Comparison of ENCODE assay signal across 9 cellular contexts in the genomic region with DNA sequence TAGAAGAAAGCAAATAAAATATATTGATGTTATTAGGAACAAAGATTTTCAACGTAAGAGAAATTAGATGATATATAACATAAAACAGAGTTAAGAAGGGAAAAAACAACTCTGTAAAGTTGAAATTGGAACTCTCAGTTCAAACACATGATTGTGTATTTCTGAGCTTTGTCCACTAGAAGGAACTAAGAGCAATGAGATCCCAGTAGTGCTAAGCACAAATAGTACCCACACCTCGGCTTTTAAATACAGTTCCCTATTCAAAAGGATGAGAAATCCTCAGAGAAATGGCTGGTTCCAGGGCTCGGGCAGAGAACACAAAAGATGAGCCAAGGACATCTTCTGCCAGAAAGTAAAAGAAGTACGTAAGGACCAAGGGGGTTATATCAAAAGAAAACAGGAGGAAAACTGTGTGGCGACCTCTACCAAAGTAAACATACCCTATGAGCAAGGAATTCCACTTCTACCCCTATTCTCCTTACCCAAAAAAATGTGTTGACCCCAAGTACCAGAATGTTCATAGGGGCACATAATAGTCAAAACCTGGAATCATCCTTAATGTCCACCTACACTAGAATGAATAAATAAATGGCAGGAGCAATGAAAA.
A peak's percentile ranks its signal among the peaks of the same experiment; 100 is the strongest.
DNase-seq lines count a peak whose midpoint lies in the region; ATAC-seq and TF ChIP-seq lines count a peak whose summit lies in the region.
"Had no signal": no experiment of that assay in that cellular context is flagged by ENCODE, and none has a peak within 500 bp of the region (broad histone marks: within the 10 kb centered on the region; RNA-seq: fewer than 3 reads in every experiment).

No MANE protein-coding gene starts in this region.

- no peaks in the 10 kb centered on the region for H3F3A ChIP-seq in GM23338 (replicated peaks; ENCODE audit: low read depth)

- DNase-seq in GM23338 (ENCODE audit: low spot score) (peak; percentile 15), osteocyte (ENCODE audit: extremely low spot score, unreplicated experiment) (no peak), NCI-H1048 (lab: John Stamatoyannopoulos, UW) (no peak), SK-N-DZ (ENCODE audit: low spot score) (no peak)
- DNase-seq: activated B cell treated with CpG ODN at 0.5 μM for 24 hours, left cardiac atrium had no signal

- H2AFZ ChIP-seq in GM23338: no peak overlapping the region; the same call in 1 of the 2 replicates
- peak overlapping the region; percentile 61 for H2AFZ ChIP-seq in OCI-LY3 (ENCODE audit: low read depth, low read length)

- no peaks in the 10 kb centered on the region for H3K9me3 Mint-ChIP-seq in GM23338
- H3K9me3 Mint-ChIP-seq in osteocyte (ENCODE audit: unreplicated experiment): no peaks in the 10 kb centered on the region
- H3K9me3 Mint-ChIP-seq: activated B cell treated with CpG ODN at 0.5 μM for 24 hours had no signal

- H3K27ac ChIP-seq in GM23338 (ENCODE audit: low read depth) (no peak overlapping the region), OCI-LY3 (ENCODE audit: low read length) (no peak overlapping the region)

- ATAC-seq in GM23338: no peak
- no peak for ATAC-seq in HG03439 (IDR thresholded peaks at IDR 0.05; ENCODE audit: unreplicated experiment)
- ATAC-seq: left cardiac atrium had no signal

- H4K20me1 ChIP-seq in GM23338 (replicated peaks; ENCODE audit: insufficient read depth) (no peaks in the 10 kb centered on the region), OCI-LY3 (ENCODE audit: insufficient read depth, low read length) (no peaks in the 10 kb centered on the region)

- H3K27ac Mint-ChIP-seq in GM23338 (no peak overlapping the region), osteocyte (ENCODE audit: unreplicated experiment) (no peak overlapping the region)
- H3K27ac Mint-ChIP-seq: activated B cell treated with CpG ODN at 0.5 μM for 24 hours had no signal

- H3K9me3 ChIP-seq in OCI-LY3 (ENCODE audit: insufficient read depth, low read length) (no peaks in the 10 kb centered on the region), endocrine pancreas (ENCODE audit: control insufficient read depth, low read length) (no peaks in the 10 kb centered on the region)

- H3K4me3 ChIP-seq in GM23338 (no peak overlapping the region), OCI-LY3 (ENCODE audit: low read length) (peak overlapping the region; percentile 63), endocrine pancreas (ENCODE audit: control insufficient read depth, insufficient read depth, low read length) (peak overlapping the region; percentile 25)

- no peaks in the 10 kb centered on the region for H3K36me3 Mint-ChIP-seq in GM23338 (ENCODE audit: low read depth)
- no peaks in the 10 kb centered on the region for H3K36me3 Mint-ChIP-seq in osteocyte (ENCODE audit: unreplicated experiment)

- H3K36me3 ChIP-seq in GM23338 (ENCODE audit: insufficient read depth) (no peaks in the 10 kb centered on the region), OCI-LY3 (replicated peaks; ENCODE audit: low read depth, low read length) (no peaks in the 10 kb centered on the region), endocrine pancreas (ENCODE audit: control insufficient read depth, insufficient read depth, low read length) (no peaks in the 10 kb centered on the region)

- H3K4me1 Mint-ChIP-seq in GM23338 (0 out of 3 replicates have a peak, but pooled peaks cover 2% of the 10 kb centered on the region), osteocyte (ENCODE audit: unreplicated experiment) (peaks cover 4% of the 10 kb centered on the region)
- H3K4me1 Mint-ChIP-seq: activated B cell treated with CpG ODN at 0.5 μM for 24 hours had no signal

- H3K9ac ChIP-seq in OCI-LY3 (ENCODE audit: low read length) (no peak overlapping the region), endocrine pancreas (ENCODE audit: control insufficient read depth, insufficient read depth, low read length) (no peak overlapping the region)

- TF ChIP-seq CTCF in GM23338 (conservative IDR thresholded peaks at IDR 0.05; ENCODE audit: low read depth in 2 of 2): peak in 1 of 2 experiments; percentile 43; a peak in 3 of 4 replicates
- TF ChIP-seq CTCF in OCI-LY3 (IDR thresholded peaks at IDR 0.05; ENCODE audit: low read depth, low read length): peak; percentile 43
- TF ChIP-seq CTCF in osteocyte (IDR thresholded peaks at IDR 0.05): peak; percentile 49

- no peaks in the 10 kb centered on the region for H3K9me2 ChIP-seq in GM23338 (ENCODE audit: insufficient read depth)

- H3K4me3 Mint-ChIP-seq in GM23338 (no peak overlapping the region), osteocyte (ENCODE audit: unreplicated experiment) (no peak overlapping the region)
- H3K4me3 Mint-ChIP-seq: activated B cell treated with CpG ODN at 0.5 μM for 24 hours had no signal

- H3K27me3 ChIP-seq in GM23338 (ENCODE audit: insufficient read depth): no peaks in the 10 kb centered on the region
- peaks cover 4% of the 10 kb centered on the region; the same call in 1 of the 2 replicates for H3K27me3 ChIP-seq in OCI-LY3 (ENCODE audit: low read depth, low read length)
- no peaks in the 10 kb centered on the region for H3K27me3 ChIP-seq in endocrine pancreas (ENCODE audit: control insufficient read depth, insufficient read depth, low read length)

- H3K79me2 ChIP-seq in GM23338 (replicated peaks; ENCODE audit: insufficient read depth) (no peaks in the 10 kb centered on the region), OCI-LY3 (ENCODE audit: low read length) (no peaks in the 10 kb centered on the region)

- no peaks in the 10 kb centered on the region for H3K4me1 ChIP-seq in GM23338 (ENCODE audit: insufficient read depth)
- peaks cover 5% of the 10 kb centered on the region; the same call in 1 of the 2 replicates for H3K4me1 ChIP-seq in OCI-LY3 (ENCODE audit: low read length)
- H3K4me1 ChIP-seq in endocrine pancreas (ENCODE audit: control insufficient read depth, insufficient read depth, low read length): no peaks in the 10 kb centered on the region

- H3K4me2 ChIP-seq in GM23338 (no peak overlapping the region), OCI-LY3 (ENCODE audit: low read length) (peak overlapping the region; percentile 63)

- H3K27me3 Mint-ChIP-seq in GM23338 (ENCODE audit: insufficient read depth, low read depth, poor library complexity): peaks cover 9% of the 10 kb centered on the region
- peaks cover 19% of the 10 kb centered on the region for H3K27me3 Mint-ChIP-seq in osteocyte (ENCODE audit: unreplicated experiment)

TF ChIP-seq in GM23338, 12 proteins besides CTCF, POLR2A, EP300 and RAD21:
- TF ChIP-seq POLR2AphosphoS5 (IDR thresholded peaks at IDR 0.05; ENCODE audit: low read depth): no peak
- no peak for TF ChIP-seq EZH2phosphoT487 (IDR thresholded peaks at IDR 0.05; ENCODE audit: unreplicated experiment)
- TF ChIP-seq ETS1 (IDR thresholded peaks at IDR 0.05): no peak
- no peak for TF ChIP-seq CREB1 (CRISPR knock-in tag; IDR thresholded peaks at IDR 0.05; ENCODE audit: low read depth)
- no peak for TF ChIP-seq EZH2 (IDR thresholded peaks at IDR 0.05; ENCODE audit: low read depth, unreplicated experiment)
- no peak for TF ChIP-seq ZNF331 (CRISPR knock-in tag; IDR thresholded peaks at IDR 0.05; ENCODE audit: low read depth)
- TF ChIP-seq, protein P1, sequence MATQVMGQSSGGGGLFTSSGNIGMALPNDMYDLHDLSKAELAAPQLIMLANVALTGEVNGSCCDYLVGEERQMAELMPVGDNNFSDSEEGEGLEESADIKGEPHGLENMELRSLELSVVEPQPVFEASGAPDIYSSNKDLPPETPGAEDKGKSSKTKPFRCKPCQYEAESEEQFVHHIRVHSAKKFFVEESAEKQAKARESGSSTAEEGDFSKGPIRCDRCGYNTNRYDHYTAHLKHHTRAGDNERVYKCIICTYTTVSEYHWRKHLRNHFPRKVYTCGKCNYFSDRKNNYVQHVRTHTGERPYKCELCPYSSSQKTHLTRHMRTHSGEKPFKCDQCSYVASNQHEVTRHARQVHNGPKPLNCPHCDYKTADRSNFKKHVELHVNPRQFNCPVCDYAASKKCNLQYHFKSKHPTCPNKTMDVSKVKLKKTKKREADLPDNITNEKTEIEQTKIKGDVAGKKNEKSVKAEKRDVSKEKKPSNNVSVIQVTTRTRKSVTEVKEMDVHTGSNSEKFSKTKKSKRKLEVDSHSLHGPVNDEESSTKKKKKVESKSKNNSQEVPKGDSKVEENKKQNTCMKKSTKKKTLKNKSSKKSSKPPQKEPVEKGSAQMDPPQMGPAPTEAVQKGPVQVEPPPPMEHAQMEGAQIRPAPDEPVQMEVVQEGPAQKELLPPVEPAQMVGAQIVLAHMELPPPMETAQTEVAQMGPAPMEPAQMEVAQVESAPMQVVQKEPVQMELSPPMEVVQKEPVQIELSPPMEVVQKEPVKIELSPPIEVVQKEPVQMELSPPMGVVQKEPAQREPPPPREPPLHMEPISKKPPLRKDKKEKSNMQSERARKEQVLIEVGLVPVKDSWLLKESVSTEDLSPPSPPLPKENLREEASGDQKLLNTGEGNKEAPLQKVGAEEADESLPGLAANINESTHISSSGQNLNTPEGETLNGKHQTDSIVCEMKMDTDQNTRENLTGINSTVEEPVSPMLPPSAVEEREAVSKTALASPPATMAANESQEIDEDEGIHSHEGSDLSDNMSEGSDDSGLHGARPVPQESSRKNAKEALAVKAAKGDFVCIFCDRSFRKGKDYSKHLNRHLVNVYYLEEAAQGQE (IDR thresholded peaks at IDR 0.05; ENCODE audit: unreplicated experiment): no peak
